ENCODE assay signal across 16 cellular contexts in genomic region chr9:136201609-136202448, GRCh38. TPM values are rescaled to one million over a fixed set of nuclear protein-coding genes. Genes with fewer than 3 reads are reported as not detected.
DNase-seq lines count a peak whose midpoint lies in the region; ATAC-seq, FAIRE-seq and TF ChIP-seq lines count a peak whose summit lies in the region.
"Had no signal": no experiment of that assay in that cellular context is flagged by ENCODE, and none has a peak within 500 bp of the region (broad histone marks: within the 10 kb centered on the region; RNA-seq: fewer than 3 reads in every experiment).

No MANE protein-coding gene starts in this region.

- no peak overlapping the region for H3K4me3 ChIP-seq in cardiac muscle cell
- H3K4me3 ChIP-seq in left ventricle myocardium inferior: no peak overlapping the region
- H3K4me3 ChIP-seq: breast epithelium, heart left ventricle, uterus had no signal

- no peaks in the 10 kb centered on the region for H3K36me3 ChIP-seq in cardiac muscle cell
- no peaks in the 10 kb centered on the region for H3K36me3 ChIP-seq in left ventricle myocardium inferior
- H3K36me3 ChIP-seq: breast epithelium, heart left ventricle, uterus had no signal

- no peak for ATAC-seq in GM21619 (IDR thresholded peaks at IDR 0.05; ENCODE audit: unreplicated experiment)
- no peak for ATAC-seq in HG02642 (IDR thresholded peaks at IDR 0.05; ENCODE audit: poor library complexity, unreplicated experiment)

- peaks cover 5% of the 10 kb centered on the region for H3K4me1 ChIP-seq in cardiac muscle cell (ENCODE audit: low read depth)
- H3K4me1 ChIP-seq in left ventricle myocardium inferior: peaks cover 12% of the 10 kb centered on the region

- no peak for FAIRE-seq in urothelium cell line (lab: Jason Lieb, UNC)
- FAIRE-seq: GM12891 had no signal

- TF ChIP-seq CTCF in cardiac muscle cell (IDR thresholded peaks at IDR 0.05; ENCODE audit: low read depth, low read length) (no peak), left ventricle myocardium inferior (IDR thresholded peaks at IDR 0.05; ENCODE audit: borderline replicate concordance) (no peak)

- H3K27me3 ChIP-seq in cardiac muscle cell: peaks cover 99% of the 10 kb centered on the region
- peaks cover 89% of the 10 kb centered on the region for H3K27me3 ChIP-seq in left ventricle myocardium inferior (ENCODE audit: low read depth)

- no peak overlapping the region for H3K27ac ChIP-seq in cardiac muscle cell
- H3K27ac ChIP-seq in left ventricle myocardium inferior (replicated peaks): no peak overlapping the region
- H3K27ac ChIP-seq: breast epithelium, heart left ventricle, HL-60, uterus had no signal

- no peaks in the 10 kb centered on the region for H3K9me3 ChIP-seq in cardiac muscle cell (ENCODE audit: low read depth)
- no peaks in the 10 kb centered on the region for H3K9me3 ChIP-seq in left ventricle myocardium inferior (replicated peaks)
- H3K9me3 ChIP-seq: breast epithelium, heart left ventricle, uterus had no signal

- DNase-seq in cardiac muscle cell (ENCODE audit: low read depth in 1 of 2, low spot score in 1 of 2) (peak; percentile 16 to 84), left ventricle myocardium inferior (no peak), astrocyte of the hippocampus (ENCODE audit: low read depth, low spot score) (peak; percentile 76), iPS-NIHi7 (ENCODE audit: extremely low spot score) (peak; percentile 85), urothelium cell line (ENCODE audit: low spot score) (peak; percentile 69), HCEC 1CT (no peak)
- DNase-seq: heart left ventricle; stimulated activated CD4-positive, alpha-beta T cell treated with anti-CD3 and anti-CD28 coated beads, Interleukin-1b, Interleukin-23, amount 100 ng/mL, for 48 hours; uterus had no signal

- intact Hi-C loops in left ventricle myocardium inferior (cut with micrococcal nuclease): no loop called here

RNA-seq across cellular contexts. Expression of gene LHX3, which starts 3.1 kb away (rescaled TPM):
- total RNA-seq in cardiac muscle cell (not detected in 2 replicates), left ventricle myocardium inferior (not detected)
- not detected in 2 replicates for polyA plus RNA-seq in cardiac muscle cell
- total RNA-seq: breast epithelium, heart left ventricle, M059J, pulmonary artery endothelial cell, uterus had no signal
- polyA plus RNA-seq: heart left ventricle had no signal

RNA-seq across cellular contexts. Expression of gene QSOX2, which starts 43.8 kb away (rescaled TPM):
- 10.5 and 11.5 TPM in 2 replicates for total RNA-seq in cardiac muscle cell
- 1.7 TPM in 2 replicates for polyA plus RNA-seq in cardiac muscle cell
- 8.0 TPM for total RNA-seq in left ventricle myocardium inferior

Comparison
In these comparisons a context has a peak if more than half of its experiments do, and no peak if none do; other contexts are left out.
1. DNase-seq: peak in cardiac muscle cell (2 of 2), astrocyte of the hippocampus (single experiment), iPS-NIHi7 (single experiment) and urothelium cell line (single experiment); none in left ventricle myocardium inferior (single experiment) and HCEC 1CT (single experiment).